Comparison of ENCODE assay signal across 1 cellular context in the genomic region with DNA sequence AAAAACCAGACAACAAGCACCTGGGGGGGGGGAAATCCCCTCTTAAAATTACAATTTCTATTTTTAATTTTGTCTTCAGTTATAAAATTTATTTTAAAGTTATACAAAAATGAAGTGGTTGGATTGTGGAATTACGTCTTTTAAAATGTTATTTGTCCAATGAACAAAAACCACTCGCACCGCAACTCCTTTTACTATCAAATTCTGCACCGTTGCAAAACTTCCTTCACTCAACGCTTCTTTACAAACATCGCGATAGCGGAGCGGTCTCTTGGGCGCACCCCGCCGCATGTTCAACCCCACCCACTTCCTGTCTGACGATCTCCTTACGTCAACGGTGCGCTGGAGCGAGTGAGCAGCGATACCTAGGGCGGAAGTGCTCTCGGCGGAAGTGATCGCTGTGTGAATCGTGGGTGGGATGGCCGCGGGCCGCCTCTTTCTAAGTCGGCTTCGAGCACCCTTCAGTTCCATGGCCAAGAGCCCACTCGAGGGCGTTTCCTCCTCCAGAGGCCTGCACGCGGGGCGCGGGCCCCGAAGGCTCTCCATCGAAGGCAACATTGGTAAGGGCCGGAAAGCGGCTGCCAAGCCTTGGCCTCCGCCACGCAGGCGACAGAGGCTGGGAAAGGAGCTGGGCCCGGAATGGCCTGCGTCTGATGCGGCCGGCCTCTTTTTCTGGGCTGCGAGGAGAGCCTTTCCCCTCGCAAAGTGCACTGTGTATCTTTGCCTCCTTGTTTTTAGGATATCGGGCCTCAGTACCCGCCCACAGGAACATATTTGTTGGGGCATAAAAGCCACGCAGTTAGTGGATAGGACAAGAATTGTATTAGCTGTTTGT.
TF ChIP-seq lines count a peak whose summit lies in the region.

A gene (plus strand): TSS at position 388 of the 835 bp plus-strand sequence. CDS start 31 bp downstream, at position 419.

TF ChIP-seq in GM12878, 131 proteins besides CTCF, POLR2A, EP300 and RAD21 (continued from another document and continues in another):
- TF ChIP-seq, protein P1, sequence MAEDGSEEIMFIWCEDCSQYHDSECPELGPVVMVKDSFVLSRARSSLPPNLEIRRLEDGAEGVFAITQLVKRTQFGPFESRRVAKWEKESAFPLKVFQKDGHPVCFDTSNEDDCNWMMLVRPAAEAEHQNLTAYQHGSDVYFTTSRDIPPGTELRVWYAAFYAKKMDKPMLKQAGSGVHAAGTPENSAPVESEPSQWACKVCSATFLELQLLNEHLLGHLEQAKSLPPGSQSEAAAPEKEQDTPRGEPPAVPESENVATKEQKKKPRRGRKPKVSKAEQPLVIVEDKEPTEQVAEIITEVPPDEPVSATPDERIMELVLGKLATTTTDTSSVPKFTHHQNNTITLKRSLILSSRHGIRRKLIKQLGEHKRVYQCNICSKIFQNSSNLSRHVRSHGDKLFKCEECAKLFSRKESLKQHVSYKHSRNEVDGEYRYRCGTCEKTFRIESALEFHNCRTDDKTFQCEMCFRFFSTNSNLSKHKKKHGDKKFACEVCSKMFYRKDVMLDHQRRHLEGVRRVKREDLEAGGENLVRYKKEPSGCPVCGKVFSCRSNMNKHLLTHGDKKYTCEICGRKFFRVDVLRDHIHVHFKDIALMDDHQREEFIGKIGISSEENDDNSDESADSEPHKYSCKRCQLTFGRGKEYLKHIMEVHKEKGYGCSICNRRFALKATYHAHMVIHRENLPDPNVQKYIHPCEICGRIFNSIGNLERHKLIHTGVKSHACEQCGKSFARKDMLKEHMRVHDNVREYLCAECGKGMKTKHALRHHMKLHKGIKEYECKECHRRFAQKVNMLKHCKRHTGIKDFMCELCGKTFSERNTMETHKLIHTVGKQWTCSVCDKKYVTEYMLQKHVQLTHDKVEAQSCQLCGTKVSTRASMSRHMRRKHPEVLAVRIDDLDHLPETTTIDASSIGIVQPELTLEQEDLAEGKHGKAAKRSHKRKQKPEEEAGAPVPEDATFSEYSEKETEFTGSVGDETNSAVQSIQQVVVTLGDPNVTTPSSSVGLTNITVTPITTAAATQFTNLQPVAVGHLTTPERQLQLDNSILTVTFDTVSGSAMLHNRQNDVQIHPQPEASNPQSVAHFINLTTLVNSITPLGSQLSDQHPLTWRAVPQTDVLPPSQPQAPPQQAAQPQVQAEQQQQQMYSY (CRISPR knock-in tag; IDR thresholded peaks at IDR 0.05): no peak
- TF ChIP-seq LARP7 (IDR thresholded peaks at IDR 0.05) (peak; percentile 72; the same call in 1 of the 2 replicates), FOXM1 (IDR thresholded peaks at IDR 0.05; ENCODE audit: low read depth, low read length) (peak; percentile 72; the same call in 1 of the 2 replicates), CEBPB (IDR thresholded peaks at IDR 0.05; ENCODE audit: borderline replicate concordance in 1 of 2, low read depth in 2 of 2, low read length in 2 of 2) (no peak), SMAD5 (IDR thresholded peaks at IDR 0.05; ENCODE audit: low read depth) (peak; percentile 75; the same call in 1 of the 2 replicates), KDM1A (IDR thresholded peaks at IDR 0.05; ENCODE audit: borderline replicate concordance) (no peak), RBBP5 (conservative IDR thresholded peaks at IDR 0.05) (no peak), ESRRA (IDR thresholded peaks at IDR 0.05; ENCODE audit: low read length) (no peak), FOS (IDR thresholded peaks at IDR 0.05; ENCODE audit: borderline replicate concordance, extremely low read depth, insufficient read length) (no peak), CBFB (IDR thresholded peaks at IDR 0.05; ENCODE audit: low read depth) (peak; percentile 89), STAT3 (IDR thresholded peaks at IDR 0.05; ENCODE audit: low read depth, low read length) (no peak), ZNF24 (IDR thresholded peaks at IDR 0.05) (no peak), ZNF217 (IDR thresholded peaks at IDR 0.05) (no peak), ZNF384 (IDR thresholded peaks at IDR 0.05; ENCODE audit: borderline replicate concordance, low read depth, low read length) (no peak), WRNIP1 (IDR thresholded peaks at IDR 0.05; ENCODE audit: borderline replicate concordance, low read depth, low read length) (no peak), IKZF1 (conservative IDR thresholded peaks at IDR 0.05) (peak; percentile 81)
- TF ChIP-seq, protein P2, sequence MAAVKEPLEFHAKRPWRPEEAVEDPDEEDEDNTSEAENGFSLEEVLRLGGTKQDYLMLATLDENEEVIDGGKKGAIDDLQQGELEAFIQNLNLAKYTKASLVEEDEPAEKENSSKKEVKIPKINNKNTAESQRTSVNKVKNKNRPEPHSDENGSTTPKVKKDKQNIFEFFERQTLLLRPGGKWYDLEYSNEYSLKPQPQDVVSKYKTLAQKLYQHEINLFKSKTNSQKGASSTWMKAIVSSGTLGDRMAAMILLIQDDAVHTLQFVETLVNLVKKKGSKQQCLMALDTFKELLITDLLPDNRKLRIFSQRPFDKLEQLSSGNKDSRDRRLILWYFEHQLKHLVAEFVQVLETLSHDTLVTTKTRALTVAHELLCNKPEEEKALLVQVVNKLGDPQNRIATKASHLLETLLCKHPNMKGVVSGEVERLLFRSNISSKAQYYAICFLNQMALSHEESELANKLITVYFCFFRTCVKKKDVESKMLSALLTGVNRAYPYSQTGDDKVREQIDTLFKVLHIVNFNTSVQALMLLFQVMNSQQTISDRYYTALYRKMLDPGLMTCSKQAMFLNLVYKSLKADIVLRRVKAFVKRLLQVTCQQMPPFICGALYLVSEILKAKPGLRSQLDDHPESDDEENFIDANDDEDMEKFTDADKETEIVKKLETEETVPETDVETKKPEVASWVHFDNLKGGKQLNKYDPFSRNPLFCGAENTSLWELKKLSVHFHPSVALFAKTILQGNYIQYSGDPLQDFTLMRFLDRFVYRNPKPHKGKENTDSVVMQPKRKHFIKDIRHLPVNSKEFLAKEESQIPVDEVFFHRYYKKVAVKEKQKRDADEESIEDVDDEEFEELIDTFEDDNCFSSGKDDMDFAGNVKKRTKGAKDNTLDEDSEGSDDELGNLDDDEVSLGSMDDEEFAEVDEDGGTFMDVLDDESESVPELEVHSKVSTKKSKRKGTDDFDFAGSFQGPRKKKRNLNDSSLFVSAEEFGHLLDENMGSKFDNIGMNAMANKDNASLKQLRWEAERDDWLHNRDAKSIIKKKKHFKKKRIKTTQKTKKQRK (IDR thresholded peaks at IDR 0.05; ENCODE audit: low read depth, low read length): no peak
- TF ChIP-seq, protein P3, sequence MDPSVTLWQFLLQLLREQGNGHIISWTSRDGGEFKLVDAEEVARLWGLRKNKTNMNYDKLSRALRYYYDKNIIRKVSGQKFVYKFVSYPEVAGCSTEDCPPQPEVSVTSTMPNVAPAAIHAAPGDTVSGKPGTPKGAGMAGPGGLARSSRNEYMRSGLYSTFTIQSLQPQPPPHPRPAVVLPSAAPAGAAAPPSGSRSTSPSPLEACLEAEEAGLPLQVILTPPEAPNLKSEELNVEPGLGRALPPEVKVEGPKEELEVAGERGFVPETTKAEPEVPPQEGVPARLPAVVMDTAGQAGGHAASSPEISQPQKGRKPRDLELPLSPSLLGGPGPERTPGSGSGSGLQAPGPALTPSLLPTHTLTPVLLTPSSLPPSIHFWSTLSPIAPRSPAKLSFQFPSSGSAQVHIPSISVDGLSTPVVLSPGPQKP (IDR thresholded peaks at IDR 0.05; ENCODE audit: low read depth, low read length): peak; percentile 92
- TF ChIP-seq, protein P4, sequence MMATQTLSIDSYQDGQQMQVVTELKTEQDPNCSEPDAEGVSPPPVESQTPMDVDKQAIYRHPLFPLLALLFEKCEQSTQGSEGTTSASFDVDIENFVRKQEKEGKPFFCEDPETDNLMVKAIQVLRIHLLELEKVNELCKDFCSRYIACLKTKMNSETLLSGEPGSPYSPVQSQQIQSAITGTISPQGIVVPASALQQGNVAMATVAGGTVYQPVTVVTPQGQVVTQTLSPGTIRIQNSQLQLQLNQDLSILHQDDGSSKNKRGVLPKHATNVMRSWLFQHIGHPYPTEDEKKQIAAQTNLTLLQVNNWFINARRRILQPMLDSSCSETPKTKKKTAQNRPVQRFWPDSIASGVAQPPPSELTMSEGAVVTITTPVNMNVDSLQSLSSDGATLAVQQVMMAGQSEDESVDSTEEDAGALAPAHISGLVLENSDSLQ (IDR thresholded peaks at IDR 0.05): peak; percentile 70
- TF ChIP-seq, protein P5, sequence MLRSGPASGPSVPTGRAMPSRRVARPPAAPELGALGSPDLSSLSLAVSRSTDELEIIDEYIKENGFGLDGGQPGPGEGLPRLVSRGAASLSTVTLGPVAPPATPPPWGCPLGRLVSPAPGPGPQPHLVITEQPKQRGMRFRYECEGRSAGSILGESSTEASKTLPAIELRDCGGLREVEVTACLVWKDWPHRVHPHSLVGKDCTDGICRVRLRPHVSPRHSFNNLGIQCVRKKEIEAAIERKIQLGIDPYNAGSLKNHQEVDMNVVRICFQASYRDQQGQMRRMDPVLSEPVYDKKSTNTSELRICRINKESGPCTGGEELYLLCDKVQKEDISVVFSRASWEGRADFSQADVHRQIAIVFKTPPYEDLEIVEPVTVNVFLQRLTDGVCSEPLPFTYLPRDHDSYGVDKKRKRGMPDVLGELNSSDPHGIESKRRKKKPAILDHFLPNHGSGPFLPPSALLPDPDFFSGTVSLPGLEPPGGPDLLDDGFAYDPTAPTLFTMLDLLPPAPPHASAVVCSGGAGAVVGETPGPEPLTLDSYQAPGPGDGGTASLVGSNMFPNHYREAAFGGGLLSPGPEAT (IDR thresholded peaks at IDR 0.05; ENCODE audit: low read depth): peak; percentile 87
- TF ChIP-seq, protein P6, sequence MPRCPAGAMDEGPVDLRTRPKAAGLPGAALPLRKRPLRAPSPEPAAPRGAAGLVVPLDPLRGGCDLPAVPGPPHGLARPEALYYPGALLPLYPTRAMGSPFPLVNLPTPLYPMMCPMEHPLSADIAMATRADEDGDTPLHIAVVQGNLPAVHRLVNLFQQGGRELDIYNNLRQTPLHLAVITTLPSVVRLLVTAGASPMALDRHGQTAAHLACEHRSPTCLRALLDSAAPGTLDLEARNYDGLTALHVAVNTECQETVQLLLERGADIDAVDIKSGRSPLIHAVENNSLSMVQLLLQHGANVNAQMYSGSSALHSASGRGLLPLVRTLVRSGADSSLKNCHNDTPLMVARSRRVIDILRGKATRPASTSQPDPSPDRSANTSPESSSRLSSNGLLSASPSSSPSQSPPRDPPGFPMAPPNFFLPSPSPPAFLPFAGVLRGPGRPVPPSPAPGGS (IDR thresholded peaks at IDR 0.05; ENCODE audit: borderline replicate concordance, insufficient read depth, low read depth, low read length, poor library complexity, severe bottlenecking): no peak
- TF ChIP-seq, protein P7, sequence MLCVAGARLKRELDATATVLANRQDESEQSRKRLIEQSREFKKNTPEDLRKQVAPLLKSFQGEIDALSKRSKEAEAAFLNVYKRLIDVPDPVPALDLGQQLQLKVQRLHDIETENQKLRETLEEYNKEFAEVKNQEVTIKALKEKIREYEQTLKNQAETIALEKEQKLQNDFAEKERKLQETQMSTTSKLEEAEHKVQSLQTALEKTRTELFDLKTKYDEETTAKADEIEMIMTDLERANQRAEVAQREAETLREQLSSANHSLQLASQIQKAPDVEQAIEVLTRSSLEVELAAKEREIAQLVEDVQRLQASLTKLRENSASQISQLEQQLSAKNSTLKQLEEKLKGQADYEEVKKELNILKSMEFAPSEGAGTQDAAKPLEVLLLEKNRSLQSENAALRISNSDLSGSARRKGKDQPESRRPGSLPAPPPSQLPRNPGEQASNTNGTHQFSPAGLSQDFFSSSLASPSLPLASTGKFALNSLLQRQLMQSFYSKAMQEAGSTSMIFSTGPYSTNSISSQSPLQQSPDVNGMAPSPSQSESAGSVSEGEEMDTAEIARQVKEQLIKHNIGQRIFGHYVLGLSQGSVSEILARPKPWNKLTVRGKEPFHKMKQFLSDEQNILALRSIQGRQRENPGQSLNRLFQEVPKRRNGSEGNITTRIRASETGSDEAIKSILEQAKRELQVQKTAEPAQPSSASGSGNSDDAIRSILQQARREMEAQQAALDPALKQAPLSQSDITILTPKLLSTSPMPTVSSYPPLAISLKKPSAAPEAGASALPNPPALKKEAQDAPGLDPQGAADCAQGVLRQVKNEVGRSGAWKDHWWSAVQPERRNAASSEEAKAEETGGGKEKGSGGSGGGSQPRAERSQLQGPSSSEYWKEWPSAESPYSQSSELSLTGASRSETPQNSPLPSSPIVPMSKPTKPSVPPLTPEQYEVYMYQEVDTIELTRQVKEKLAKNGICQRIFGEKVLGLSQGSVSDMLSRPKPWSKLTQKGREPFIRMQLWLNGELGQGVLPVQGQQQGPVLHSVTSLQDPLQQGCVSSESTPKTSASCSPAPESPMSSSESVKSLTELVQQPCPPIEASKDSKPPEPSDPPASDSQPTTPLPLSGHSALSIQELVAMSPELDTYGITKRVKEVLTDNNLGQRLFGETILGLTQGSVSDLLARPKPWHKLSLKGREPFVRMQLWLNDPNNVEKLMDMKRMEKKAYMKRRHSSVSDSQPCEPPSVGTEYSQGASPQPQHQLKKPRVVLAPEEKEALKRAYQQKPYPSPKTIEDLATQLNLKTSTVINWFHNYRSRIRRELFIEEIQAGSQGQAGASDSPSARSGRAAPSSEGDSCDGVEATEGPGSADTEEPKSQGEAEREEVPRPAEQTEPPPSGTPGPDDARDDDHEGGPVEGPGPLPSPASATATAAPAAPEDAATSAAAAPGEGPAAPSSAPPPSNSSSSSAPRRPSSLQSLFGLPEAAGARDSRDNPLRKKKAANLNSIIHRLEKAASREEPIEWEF (IDR thresholded peaks at IDR 0.05; ENCODE audit: insufficient replicate concordance, low read depth, low read length): no peak
- TF ChIP-seq, protein P8, sequence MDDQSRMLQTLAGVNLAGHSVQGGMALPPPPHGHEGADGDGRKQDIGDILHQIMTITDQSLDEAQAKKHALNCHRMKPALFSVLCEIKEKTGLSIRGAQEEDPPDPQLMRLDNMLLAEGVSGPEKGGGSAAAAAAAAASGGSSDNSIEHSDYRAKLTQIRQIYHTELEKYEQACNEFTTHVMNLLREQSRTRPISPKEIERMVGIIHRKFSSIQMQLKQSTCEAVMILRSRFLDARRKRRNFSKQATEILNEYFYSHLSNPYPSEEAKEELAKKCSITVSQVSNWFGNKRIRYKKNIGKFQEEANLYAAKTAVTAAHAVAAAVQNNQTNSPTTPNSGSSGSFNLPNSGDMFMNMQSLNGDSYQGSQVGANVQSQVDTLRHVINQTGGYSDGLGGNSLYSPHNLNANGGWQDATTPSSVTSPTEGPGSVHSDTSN (IDR thresholded peaks at IDR 0.05; ENCODE audit: insufficient replicate concordance, low read depth, low read length): no peak
